ENCODE assay signal across 29 cellular contexts in genomic region chr11:112114460-112114859, GRCh38. TPM values are rescaled to one million over a fixed set of nuclear protein-coding genes. Genes with fewer than 3 reads are reported as not detected.
"Had no signal": no experiment of that assay in that cellular context is flagged by ENCODE, and none has a peak within 500 bp of the region (broad histone marks: within the 10 kb centered on the region; RNA-seq: fewer than 3 reads in every experiment).

No MANE protein-coding gene starts in this region.

- ATAC-seq: effector memory CD8-positive, alpha-beta T cell; esophagus mucosa; foreskin keratinocyte; gastrocnemius medialis; gastroesophageal sphincter; heart left ventricle; heart right ventricle had no signal

- H3K36me3 ChIP-seq: colonic mucosa, esophagus squamous epithelium, gastrocnemius medialis had no signal

- H3K4me1 ChIP-seq: colonic mucosa, gastroesophageal sphincter had no signal

- H3K9me3 ChIP-seq: colonic mucosa, esophagus muscularis mucosa, esophagus squamous epithelium, gastrocnemius medialis, gastroesophageal sphincter had no signal

- H3K4me1 Mint-ChIP-seq: endodermal cell had no signal

- FAIRE-seq: endometrium, endothelial cell of umbilical vein, frontal cortex had no signal

- DNase-seq: colonic mucosa; cortex of kidney; dermis blood vessel endothelial cell; dorsolateral prefrontal cortex; effector CD4-positive, alpha-beta T cell; effector CD8-positive, alpha-beta T cell; effector memory CD4-positive, alpha-beta T cell; effector memory CD8-positive, alpha-beta T cell; endodermal cell; erythroblast; esophagus squamous epithelium; foreskin fibroblast; foreskin keratinocyte; foreskin melanocyte; gastrocnemius medialis; glutamatergic neuron; head of caudate nucleus; heart left ventricle; heart right ventricle had no signal

- H3K4me3 Mint-ChIP-seq: dendritic cell treated with granulocyte-macrophage colony-stimulating factor and Interleukin-4, amounts not matched to agents 40 ng/mL and 50 ng/mL, for 4 days; effector memory CD8-positive, alpha-beta T cell; endodermal cell had no signal

- H3K4me3 ChIP-seq: colonic mucosa, coronary artery, esophagus muscularis mucosa, esophagus squamous epithelium, gastrocnemius medialis, gastroesophageal sphincter, heart right ventricle had no signal

- H3K27ac Mint-ChIP-seq: endodermal cell had no signal

- H3K27me3 Mint-ChIP-seq: dendritic cell treated with granulocyte-macrophage colony-stimulating factor and Interleukin-4, amounts not matched to agents 40 ng/mL and 50 ng/mL, for 4 days; effector memory CD8-positive, alpha-beta T cell had no signal

- H3K27ac ChIP-seq: colonic mucosa, coronary artery, epithelial cell of prostate, esophagus muscularis mucosa, esophagus squamous epithelium, foreskin keratinocyte, gastrocnemius medialis, gastroesophageal sphincter, heart left ventricle had no signal

- H3K27me3 ChIP-seq: colonic mucosa, dorsolateral prefrontal cortex, esophagus muscularis mucosa, esophagus squamous epithelium, foreskin keratinocyte, gastrocnemius medialis, gastroesophageal sphincter, heart left ventricle, heart right ventricle had no signal

- H3K9me3 Mint-ChIP-seq: dendritic cell treated with granulocyte-macrophage colony-stimulating factor and Interleukin-4, amounts not matched to agents 40 ng/mL and 50 ng/mL, for 4 days; effector memory CD8-positive, alpha-beta T cell; endodermal cell had no signal

RNA-seq across cellular contexts. Expression of gene IL18, which starts 49.4 kb away (rescaled TPM):
- total RNA-seq: dermis microvascular lymphatic vessel endothelial cell had no signal
